In genomic region chr11:60241786-60242185, GRCh38 we compare ENCODE assay signal across 34 cellular contexts. TPM values are rescaled to one million over a fixed set of nuclear protein-coding genes. Genes with fewer than 3 reads are reported as not detected.
"Had no signal": no experiment of that assay in that cellular context is flagged by ENCODE, and none has a peak within 500 bp of the region (broad histone marks: within the 10 kb centered on the region; RNA-seq: fewer than 3 reads in every experiment).

No MANE protein-coding gene starts in this region.

- H3K27ac ChIP-seq: body of pancreas, gastrocnemius medialis, hepatocyte, neutrophil, ovary, WERI-Rb-1 had no signal

- H3K4me1 Mint-ChIP-seq: activated naive CD8-positive, alpha-beta T cell treated with anti-CD3 and anti-CD28 coated beads for 36 hours; nephron had no signal

- H3K27ac Mint-ChIP-seq: activated naive CD4-positive, alpha-beta T cell treated with anti-CD3 and anti-CD28 coated beads for 36 hours; activated naive CD8-positive, alpha-beta T cell treated with anti-CD3 and anti-CD28 coated beads for 36 hours; nephron; progenitor cell of endocrine pancreas; stimulated activated naive B cell treated with anti-CD40 and anti-IgM and Interleukin-4, amounts not matched to agents 10 μg/mL and 1 μg/mL and 100 μg/mL, for 72 hours; T-helper 1 cell treated with Interleukin-12 subunit alpha and Interleukin-12 subunit beta and Interleukin-4 antibody, amounts not matched to agents 30 μg/mL and 1 μg/mL, for 36 hours had no signal

- DNase-seq: activated CD4-positive, alpha-beta T cell treated with anti-CD3 and anti-CD28 coated beads for 48 hours; activated CD4-positive, alpha-beta T cell treated with anti-CD3 and anti-CD28 coated beads, Interleukin-2, amount 50 U/mL, for 48 hours; activated CD8-positive, alpha-beta memory T cell treated with anti-CD3 and anti-CD28 coated beads for 24 hours; activated effector memory CD4-positive, alpha-beta T cell treated with anti-CD3 and anti-CD28 coated beads, Interleukin-2, amount 50 U/mL, for 16 hours; activated naive CD4-positive, alpha-beta T cell treated with anti-CD3 and anti-CD28 coated beads for 36 hours; activated naive CD8-positive, alpha-beta T cell treated with anti-CD3 and anti-CD28 coated beads for 36 hours; adrenal gland; aorta; body of pancreas; effector CD8-positive, alpha-beta T cell; gastrocnemius medialis; glutamatergic neuron; left cardiac atrium; mesendoderm; ovary; stimulated activated CD4-positive, alpha-beta T cell treated with anti-CD3 and anti-CD28 coated beads, Interleukin-15, amount 100 ng/mL, for 24 hours; stimulated activated CD4-positive, alpha-beta T cell treated with anti-CD3 and anti-CD28 coated beads, Interleukin-2, amount 100 ng/mL, for 24 hours; stimulated activated naive B cell treated with anti-CD40 and anti-IgM and Interleukin-4, amounts not matched to agents 10 μg/mL and 1 μg/mL and 100 μg/mL, for 72 hours; stomach; T-helper 9 cell; transverse colon; WERI-Rb-1 had no signal

- H3K36me3 Mint-ChIP-seq: activated naive CD8-positive, alpha-beta T cell treated with anti-CD3 and anti-CD28 coated beads for 36 hours; stimulated activated naive B cell treated with anti-CD40 and anti-IgM and Interleukin-4, amounts not matched to agents 10 μg/mL and 1 μg/mL and 100 μg/mL, for 72 hours had no signal

- H3K4me1 ChIP-seq: adrenal gland, body of pancreas, gastrocnemius medialis, stomach, transverse colon had no signal

- H3K9me3 ChIP-seq: adrenal gland, body of pancreas, gastrocnemius medialis, neutrophil, ovary, stomach, transverse colon had no signal

- H3K9me3 Mint-ChIP-seq: activated naive CD4-positive, alpha-beta T cell treated with anti-CD3 and anti-CD28 coated beads for 36 hours; activated naive CD8-positive, alpha-beta T cell treated with anti-CD3 and anti-CD28 coated beads for 36 hours; nephron; stimulated activated naive B cell treated with anti-CD40 and anti-IgM and Interleukin-4, amounts not matched to agents 10 μg/mL and 1 μg/mL and 100 μg/mL, for 72 hours; T-helper 1 cell treated with Interleukin-12 subunit alpha and Interleukin-12 subunit beta and Interleukin-4 antibody, amounts not matched to agents 30 μg/mL and 1 μg/mL, for 36 hours had no signal

- ATAC-seq: activated CD4-positive, CD25-positive, alpha-beta regulatory T cell treated with anti-CD3 and anti-CD28 coated beads, Interleukin-2, amount 50 U/mL, for 24 hours; body of pancreas; gastrocnemius medialis; stimulated activated naive B cell treated with anti-CD40 and anti-IgM and Interleukin-4, amounts not matched to agents 10 μg/mL and 1 μg/mL and 100 μg/mL, for 72 hours had no signal

- H3K4me3 Mint-ChIP-seq: activated naive CD4-positive, alpha-beta T cell treated with anti-CD3 and anti-CD28 coated beads for 36 hours; activated naive CD8-positive, alpha-beta T cell treated with anti-CD3 and anti-CD28 coated beads for 36 hours; nephron; stimulated activated naive B cell treated with anti-CD40 and anti-IgM and Interleukin-4, amounts not matched to agents 10 μg/mL and 1 μg/mL and 100 μg/mL, for 72 hours; T-helper 1 cell treated with Interleukin-12 subunit alpha and Interleukin-12 subunit beta and Interleukin-4 antibody, amounts not matched to agents 30 μg/mL and 1 μg/mL, for 36 hours had no signal

- H3K4me3 ChIP-seq: body of pancreas, hepatocyte, lung, ovary, stomach had no signal

- H3K27me3 ChIP-seq: adrenal gland, body of pancreas, gastrocnemius medialis, hepatocyte, neutrophil, ovary, stomach, transverse colon had no signal

- H3K36me3 ChIP-seq: adrenal gland, gastrocnemius medialis, neutrophil, ovary, stomach, transverse colon, WERI-Rb-1 had no signal

RNA-seq across cellular contexts. Expression of gene MS4A4E, which starts 1.2 kb away (rescaled TPM):
- total RNA-seq: activated naive CD4-positive, alpha-beta T cell treated with anti-CD3 and anti-CD28 coated beads for 36 hours; activated naive CD8-positive, alpha-beta T cell treated with anti-CD3 and anti-CD28 coated beads for 36 hours; body of pancreas; dermis microvascular lymphatic vessel endothelial cell; epithelial cell of proximal tubule; hepatocyte; myocyte; progenitor cell of endocrine pancreas; renal cortical epithelial cell had no signal
- polyA plus RNA-seq: hepatocyte, keratinocyte had no signal

RNA-seq across cellular contexts. Expression of gene MS4A4A, which starts 38.7 kb away (rescaled TPM):
- total RNA-seq: activated naive CD4-positive, alpha-beta T cell treated with anti-CD3 and anti-CD28 coated beads for 36 hours; activated naive CD8-positive, alpha-beta T cell treated with anti-CD3 and anti-CD28 coated beads for 36 hours; dermis microvascular lymphatic vessel endothelial cell; epithelial cell of proximal tubule; myocyte; progenitor cell of endocrine pancreas; renal cortical epithelial cell had no signal
- polyA plus RNA-seq: keratinocyte had no signal

RNA-seq across cellular contexts. Expression of gene MS4A6A, which starts 58.9 kb away (rescaled TPM):
- total RNA-seq: activated naive CD4-positive, alpha-beta T cell treated with anti-CD3 and anti-CD28 coated beads for 36 hours; activated naive CD8-positive, alpha-beta T cell treated with anti-CD3 and anti-CD28 coated beads for 36 hours; epithelial cell of proximal tubule; myocyte; progenitor cell of endocrine pancreas; renal cortical epithelial cell had no signal
- polyA plus RNA-seq: keratinocyte had no signal
